Comparison of ENCODE assay signal across 8 cellular contexts in genomic region chr11:95154514-95154913, GRCh38.
DNase-seq lines count a peak whose midpoint lies in the region; ATAC-seq and TF ChIP-seq lines count a peak whose summit lies in the region.

No MANE protein-coding gene starts in this region.

- POLR2A ChIA-PET in activated CD4-positive, alpha-beta T cell treated with anti-CD3 and anti-CD28 coated beads for 36 hours (lab: Charles Lee): interaction anchor here (0.6 to 0.7 kb wide), 2 partner anchors 196 to 435 kb away, joined by 3 read pairs; no protein-coding TSS in a partner anchor

- no peak for ATAC-seq in activated CD4-positive, alpha-beta T cell treated with anti-CD3 and anti-CD28 coated beads for 36 hours
- ATAC-seq in HG03432 (IDR thresholded peaks at IDR 0.05; ENCODE audit: unreplicated experiment) (no peak), GM18520 (IDR thresholded peaks at IDR 0.05; ENCODE audit: unreplicated experiment) (no peak)

- H3K4me3 Mint-ChIP-seq in activated CD4-positive, alpha-beta T cell treated with anti-CD3 and anti-CD28 coated beads for 36 hours: no peak overlapping the region
- H3K4me3 Mint-ChIP-seq in neural crest cell: peak overlapping the region; percentile 24

- no peaks in the 10 kb centered on the region for H3K27me3 Mint-ChIP-seq in activated CD4-positive, alpha-beta T cell treated with anti-CD3 and anti-CD28 coated beads for 36 hours
- H3K27me3 Mint-ChIP-seq in neural crest cell (ENCODE audit: low read depth): peaks cover 5% of the 10 kb centered on the region

- intact Hi-C loops in activated CD4-positive, alpha-beta T cell treated with anti-CD3 and anti-CD28 coated beads for 36 hours (cut with DNase I, micrococcal nuclease): loop anchor here (5.0 to 10.0 kb wide), 4 partner anchors 193 to 1273 kb away; no protein-coding TSS in a partner anchor

- TF ChIP-seq CTCF in GM13976 (IDR thresholded peaks at IDR 0.05; ENCODE audit: borderline replicate concordance, control extremely low read depth, extremely low read depth, insufficient read depth, missing control alignments): peak; percentile 55
- TF ChIP-seq CTCF in neural crest cell (conservative IDR thresholded peaks at IDR 0.05): peak; percentile 72

- H3K4me1 Mint-ChIP-seq in activated CD4-positive, alpha-beta T cell treated with anti-CD3 and anti-CD28 coated beads for 36 hours: peaks cover 45% of the 10 kb centered on the region
- peaks cover 34% of the 10 kb centered on the region for H3K4me1 Mint-ChIP-seq in neural crest cell

- H3K27ac Mint-ChIP-seq in activated CD4-positive, alpha-beta T cell treated with anti-CD3 and anti-CD28 coated beads for 36 hours: no peak overlapping the region
- H3K27ac Mint-ChIP-seq in neural crest cell (ENCODE audit: unreplicated experiment): no peak overlapping the region

- H3K36me3 Mint-ChIP-seq in activated CD4-positive, alpha-beta T cell treated with anti-CD3 and anti-CD28 coated beads for 36 hours (ENCODE audit: low read depth): no peaks in the 10 kb centered on the region
- H3K36me3 Mint-ChIP-seq in neural crest cell (ENCODE audit: low read depth): no peaks in the 10 kb centered on the region

- CTCF ChIA-PET in activated CD4-positive, alpha-beta T cell treated with anti-CD3 and anti-CD28 coated beads for 36 hours (lab: Charles Lee): interaction anchor here (0.7 to 9.6 kb wide), 35 partner anchors 10 to 1272 kb away, joined by 3 to 139 read pairs (median 4); partner anchors contain the start of genes SESN3 and SRSF8

- in situ Hi-C loops in GM13976 (cut with MboI; ENCODE audit: low sequenced_read_pairs, unreplicated experiment): loop anchor here (5.0 to 25.0 kb wide), 3 partner anchors 550 to 1283 kb away; no protein-coding TSS in a partner anchor

- peak; percentile 63 for DNase-seq in AG08395 (ENCODE audit: low spot score)
- DNase-seq in GM13976 (ENCODE audit: low spot score): peak; percentile 69
- peak; percentile 32 for DNase-seq in NCI-H2107 treated with DMSO at 0.1 percent for 48 hours (lab: John Stamatoyannopoulos, UW; ENCODE audit: unreplicated experiment)
- DNase-seq in activated CD4-positive, alpha-beta T cell treated with anti-CD3 and anti-CD28 coated beads for 36 hours: peak; percentile 81
- peak; percentile 25 for DNase-seq in effector CD8-positive, alpha-beta T cell (lab: John Stamatoyannopoulos, UW)
- peak; percentile 43 for DNase-seq in neural crest cell (ENCODE audit: low read depth, low spot score)

- peaks cover 4% of the 10 kb centered on the region for H3K9me3 Mint-ChIP-seq in activated CD4-positive, alpha-beta T cell treated with anti-CD3 and anti-CD28 coated beads for 36 hours (ENCODE audit: low read depth)
- H3K9me3 Mint-ChIP-seq in neural crest cell: peaks cover 6% of the 10 kb centered on the region

Comparison
In these comparisons a context has a peak if more than half of its experiments do, and no peak if none do; other contexts are left out.
1. DNase-seq: peak in every context shown above with its lines; median percentile 81 in activated CD4-positive, alpha-beta T cell treated with anti-CD3 and anti-CD28 coated beads for 36 hours; 69 in GM13976; 63 in AG08395; 43 in neural crest cell; 32 in NCI-H2107 treated with DMSO at 0.1 percent for 48 hours; 25 in effector CD8-positive, alpha-beta T cell.